Comparison of ENCODE assay signal across 10 cellular contexts in the genomic region with DNA sequence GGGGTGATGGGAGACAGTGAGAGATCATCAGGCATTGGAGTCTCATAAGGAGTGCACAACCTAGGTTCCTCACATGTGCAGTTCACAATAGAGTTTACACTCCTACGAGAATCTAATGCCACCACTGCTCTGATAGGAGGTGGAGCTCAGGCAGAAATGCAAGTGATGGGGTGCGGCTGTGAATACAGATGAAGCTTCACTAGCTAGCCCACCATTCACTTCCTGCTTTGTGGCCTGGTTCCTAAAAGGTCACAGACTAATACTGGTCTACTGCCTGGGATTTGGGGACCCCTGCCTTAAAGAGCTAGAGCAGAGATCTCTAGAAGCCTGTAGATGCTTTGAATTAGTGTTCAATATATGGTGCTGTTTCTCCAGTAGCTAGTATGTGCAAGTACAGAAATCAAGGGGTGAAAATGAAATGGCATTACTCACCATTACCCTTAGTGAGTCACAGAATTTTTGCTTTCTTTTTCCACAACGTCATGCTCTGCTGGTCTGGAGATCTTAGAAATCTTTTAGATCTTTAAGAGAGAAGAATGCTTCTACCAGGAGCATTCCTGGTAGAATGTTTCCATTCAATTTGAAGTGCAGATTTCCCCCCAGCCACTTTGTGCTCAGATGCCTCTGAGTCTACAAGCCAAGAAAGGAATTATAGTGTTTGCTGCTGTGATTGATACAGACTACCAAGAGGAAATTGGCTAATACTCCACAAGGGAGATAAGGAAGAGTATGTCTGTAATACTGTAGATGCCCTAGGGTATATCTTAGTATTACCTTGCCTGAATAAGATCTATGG.
DNase-seq lines count a peak whose midpoint lies in the region; ATAC-seq and TF ChIP-seq lines count a peak whose summit lies in the region.
"Had no signal": no experiment of that assay in that cellular context is flagged by ENCODE, and none has a peak within 500 bp of the region (broad histone marks: within the 10 kb centered on the region; RNA-seq: fewer than 3 reads in every experiment).

No MANE protein-coding gene starts in this region.

- DNase-seq in GM03348 (ENCODE audit: low spot score) (peak; percentile 53), H4 (ENCODE audit: low spot score) (peak; percentile 57), fibroblast of villous mesenchyme (ENCODE audit: low read depth) (peak; percentile 4), T1000 (lab: John Stamatoyannopoulos, UW) (no peak), mucosa of gallbladder (ENCODE audit: low spot score) (no peak)
- DNase-seq in stimulated activated CD4-positive, alpha-beta T cell treated with anti-CD3 and anti-CD28 coated beads, Interleukin-1b, Interleukin-23, amount 100 ng/mL, for 48 hours = no peak
- DNase-seq: GF-D8, NCI-H1417 treated with DMSO at 0.1 percent for 48 hours had no signal

- no peak for TF ChIP-seq EP300 in Ishikawa (IDR thresholded peaks at IDR 0.05; ENCODE audit: borderline replicate concordance)

- no peak overlapping the region for H3K27ac Mint-ChIP-seq in stimulated activated memory B cell treated with anti-CD40 and anti-IgM and Interleukin-4, amounts not matched to agents 10 μg/mL and 1 μg/mL and 100 μg/mL, for 72 hours

- ATAC-seq in stimulated activated memory B cell treated with anti-CD40 and anti-IgM and Interleukin-4, amounts not matched to agents 10 μg/mL and 1 μg/mL and 100 μg/mL, for 72 hours = no peak

- H3K4me3 ChIP-seq in fibroblast of villous mesenchyme (ENCODE audit: low read depth, low read length) = no peak overlapping the region

- no peaks in the 10 kb centered on the region for H3K4me1 Mint-ChIP-seq in stimulated activated memory B cell treated with anti-CD40 and anti-IgM and Interleukin-4, amounts not matched to agents 10 μg/mL and 1 μg/mL and 100 μg/mL, for 72 hours

- H3K4me3 Mint-ChIP-seq in stimulated activated memory B cell treated with anti-CD40 and anti-IgM and Interleukin-4, amounts not matched to agents 10 μg/mL and 1 μg/mL and 100 μg/mL, for 72 hours = no peak overlapping the region

- TF ChIP-seq RAD21 in Ishikawa (IDR thresholded peaks at IDR 0.05; ENCODE audit: low read depth) = no peak

- no peaks in the 10 kb centered on the region for H3K36me3 Mint-ChIP-seq in stimulated activated memory B cell treated with anti-CD40 and anti-IgM and Interleukin-4, amounts not matched to agents 10 μg/mL and 1 μg/mL and 100 μg/mL, for 72 hours

- no peak for TF ChIP-seq CTCF in fibroblast of villous mesenchyme (IDR thresholded peaks at IDR 0.05; ENCODE audit: insufficient read depth, low read depth, low read length)

- H3K27me3 Mint-ChIP-seq in stimulated activated memory B cell treated with anti-CD40 and anti-IgM and Interleukin-4, amounts not matched to agents 10 μg/mL and 1 μg/mL and 100 μg/mL, for 72 hours = no peaks in the 10 kb centered on the region

- no peaks in the 10 kb centered on the region for H3K9me3 Mint-ChIP-seq in stimulated activated memory B cell treated with anti-CD40 and anti-IgM and Interleukin-4, amounts not matched to agents 10 μg/mL and 1 μg/mL and 100 μg/mL, for 72 hours

TF ChIP-seq in Ishikawa, 13 proteins besides CTCF, POLR2A, EP300 and RAD21:
- TF ChIP-seq FOXM1 (IDR thresholded peaks at IDR 0.05; ENCODE audit: borderline replicate concordance, low read depth) = no peak
- peak; percentile 22; the same call in 1 of the 2 replicates for TF ChIP-seq TEAD4 (IDR thresholded peaks at IDR 0.05)

Comparison
In these comparisons a context has a peak if more than half of its experiments do, and no peak if none do; other contexts are left out.
1. DNase-seq: peak in GM03348 (single experiment), H4 (single experiment) and fibroblast of villous mesenchyme (single experiment); none in T1000 (single experiment), stimulated activated CD4-positive, alpha-beta T cell treated with anti-CD3 and anti-CD28 coated beads, Interleukin-1b, Interleukin-23, amount 100 ng/mL, for 48 hours (single experiment) and mucosa of gallbladder (single experiment).